ENCODE assay signal across 8 cellular contexts in the genomic region with DNA sequence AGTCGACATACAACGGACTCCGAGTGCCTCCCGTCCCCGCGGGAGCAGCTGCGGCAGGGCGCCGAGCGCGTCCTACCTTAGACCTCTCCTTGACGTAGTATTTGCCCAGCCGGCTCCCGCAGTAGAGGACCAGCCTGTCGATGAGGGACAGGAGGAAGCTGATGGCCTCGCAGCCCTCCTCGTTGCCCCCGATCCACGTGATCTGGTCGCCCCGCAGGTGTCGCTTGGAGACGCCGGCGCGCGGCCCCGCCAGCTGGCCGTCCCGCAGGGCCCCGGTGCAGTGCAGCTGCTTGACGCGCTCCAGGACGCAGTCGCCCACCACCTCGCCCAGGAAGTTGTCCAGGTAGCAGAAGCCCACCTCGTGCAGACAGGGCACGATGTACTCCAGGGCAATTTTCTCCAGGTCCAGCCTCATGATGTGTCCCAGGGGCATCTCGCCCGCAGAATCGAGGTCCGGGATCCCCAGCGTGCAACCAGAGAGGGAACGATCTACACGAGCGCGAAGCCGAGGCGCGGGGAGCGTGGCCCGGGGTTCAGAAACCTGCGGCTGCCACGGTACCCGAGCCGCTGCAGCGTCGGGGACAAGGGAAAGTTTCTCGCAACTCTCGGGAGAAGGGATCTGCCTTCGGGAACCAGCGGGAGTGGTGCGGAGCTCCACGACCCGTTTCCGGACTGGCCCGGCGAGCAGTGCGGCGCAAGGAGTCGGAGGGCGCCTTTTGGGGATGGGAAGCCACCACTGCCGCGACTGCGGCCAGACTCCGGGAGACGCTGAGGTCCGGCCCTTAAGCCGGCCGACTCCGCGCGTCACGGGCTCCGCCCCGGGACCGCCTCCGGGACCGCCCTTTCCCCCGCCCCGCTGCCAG. TPM values are rescaled to one million over a fixed set of nuclear protein-coding genes. Genes with fewer than 3 reads are reported as not detected.
A peak's percentile ranks its signal among the peaks of the same experiment; 100 is the strongest.
DNase-seq lines count a peak whose midpoint lies in the region; ATAC-seq, FAIRE-seq and TF ChIP-seq lines count a peak whose summit lies in the region.

A gene (minus strand): TSS at position 755 of the 863 bp plus-strand sequence. CDS start 322 bp downstream, at position 433.

- peaks cover 13% of the 10 kb centered on the region for H3K27me3 ChIP-seq in ectodermal cell (ENCODE audit: control insufficient read depth, insufficient read depth, low read length, poor library complexity, severe bottlenecking)
- peaks cover 37% of the 10 kb centered on the region for H3K27me3 ChIP-seq in lower lobe of right lung (ENCODE audit: low read depth)

- DNase-seq in A549 (ENCODE audit: low read depth in 1 of 2, low spot score in 1 of 2): peak; percentile 75 to 83
- peak; percentile 91 for DNase-seq in NCI-H2227 (lab: John Stamatoyannopoulos, UW; ENCODE audit: unreplicated experiment)
- peak; percentile 36 to 45 for DNase-seq in activated CD4-positive, alpha-beta T cell treated with anti-CD3 and anti-CD28 coated beads, Interleukin-2, amount 50 U/mL, for 4 hours
- peak; percentile 80 for DNase-seq in lower lobe of right lung
- peak; percentile 17 to 66 (median 28) for DNase-seq in stimulated activated CD4-positive, alpha-beta T cell treated with anti-CD3 and anti-CD28 coated beads, TNF-alpha, amount 100 ng/mL, for 24 hours (ENCODE audit: low read depth in 3 of 3)

- H3K9me3 ChIP-seq in A549 (no peaks in the 10 kb centered on the region), ectodermal cell (ENCODE audit: control insufficient read depth, low read length) (no peaks in the 10 kb centered on the region), lower lobe of right lung (no peaks in the 10 kb centered on the region)

- POLR2A ChIA-PET in A549 (lab: Yijun Ruan, JAX): interaction anchor here (0.6 to 1.8 kb wide), 5 partner anchors 13 to 109 kb away, joined by 3 to 5 read pairs (median 3); no protein-coding TSS in a partner anchor

- no peaks in the 10 kb centered on the region for H3K36me3 ChIP-seq in ectodermal cell (ENCODE audit: control insufficient read depth, insufficient read depth, low read length)
- H3K36me3 ChIP-seq in lower lobe of right lung: no peaks in the 10 kb centered on the region

- FAIRE-seq in A549 (lab: Jason Lieb, UNC): no peak

- intact Hi-C loops in lower lobe of right lung (cut with DNase I): no loop called here

- peak within 1 kb of the TSS; percentile 87 for H3K4me2 ChIP-seq in A549

- H3K27ac ChIP-seq in A549 (peak within 1 kb of the TSS; percentile 76), ectodermal cell (ENCODE audit: insufficient read depth, low read depth, low read length, poor library complexity, severe bottlenecking) (peak within 1 kb of the TSS; percentile 42), lower lobe of right lung (no peak within 1 kb of the TSS)

- TF ChIP-seq POLR2A in A549 (IDR thresholded peaks at IDR 0.05; ENCODE audit: low read length): peak; percentile 100

- H3K4me3 ChIP-seq in A549 (peak within 1 kb of the TSS; percentile 57), ectodermal cell (ENCODE audit: insufficient read depth, low read depth, low read length) (peak within 1 kb of the TSS; percentile 81), lower lobe of right lung (peak within 1 kb of the TSS; percentile 66)

- WGBS in A549 (ENCODE audit: missing lambda C conversion rate): 2% methylated on average over 27 of the region's 91 CpGs
- 0% methylated on average over 91 of the region's 91 CpGs for WGBS in ectodermal cell, 2 experiments

- H3K4me1 ChIP-seq in A549 (peaks cover 8% of the 10 kb centered on the region), ectodermal cell (ENCODE audit: control insufficient read depth, insufficient read depth, low read length) (peaks cover 10% of the 10 kb centered on the region), lower lobe of right lung (peaks cover 18% of the 10 kb centered on the region)

- ATAC-seq in A549: peak; percentile 96 to 99
- ATAC-seq in GM18517 (IDR thresholded peaks at IDR 0.05; ENCODE audit: unreplicated experiment): peak; percentile 50
- ATAC-seq in HG02981 (IDR thresholded peaks at IDR 0.05; ENCODE audit: unreplicated experiment): peak; percentile 75
- ATAC-seq in lower lobe of right lung: peak; percentile 97 to 98

- no peak for TF ChIP-seq RAD21 in A549 (conservative IDR thresholded peaks at IDR 0.05 in 1 of 2, IDR thresholded peaks at IDR 0.05 in 1 of 2)

- no peak for TF ChIP-seq EP300 in A549 (IDR thresholded peaks at IDR 0.05)

- CTCF ChIA-PET in A549 (lab: Yijun Ruan, JAX): interaction anchor here (0.6 to 2.2 kb wide), 9 partner anchors 11 to 148 kb away, joined by 3 to 5 read pairs (median 3); no protein-coding TSS in a partner anchor

- TF ChIP-seq CTCF in A549 (IDR thresholded peaks at IDR 0.05) (no peak), lower lobe of right lung (IDR thresholded peaks at IDR 0.05) (no peak)

TF ChIP-seq in A549, 52 proteins besides CTCF, POLR2A, EP300 and RAD21 (continues in another document):
- TF ChIP-seq, protein P1, sequence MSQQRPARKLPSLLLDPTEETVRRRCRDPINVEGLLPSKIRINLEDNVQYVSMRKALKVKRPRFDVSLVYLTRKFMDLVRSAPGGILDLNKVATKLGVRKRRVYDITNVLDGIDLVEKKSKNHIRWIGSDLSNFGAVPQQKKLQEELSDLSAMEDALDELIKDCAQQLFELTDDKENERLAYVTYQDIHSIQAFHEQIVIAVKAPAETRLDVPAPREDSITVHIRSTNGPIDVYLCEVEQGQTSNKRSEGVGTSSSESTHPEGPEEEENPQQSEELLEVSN (IDR thresholded peaks at IDR 0.05; ENCODE audit: borderline replicate concordance, low read depth): peak; percentile 85
- TF ChIP-seq, protein P2, sequence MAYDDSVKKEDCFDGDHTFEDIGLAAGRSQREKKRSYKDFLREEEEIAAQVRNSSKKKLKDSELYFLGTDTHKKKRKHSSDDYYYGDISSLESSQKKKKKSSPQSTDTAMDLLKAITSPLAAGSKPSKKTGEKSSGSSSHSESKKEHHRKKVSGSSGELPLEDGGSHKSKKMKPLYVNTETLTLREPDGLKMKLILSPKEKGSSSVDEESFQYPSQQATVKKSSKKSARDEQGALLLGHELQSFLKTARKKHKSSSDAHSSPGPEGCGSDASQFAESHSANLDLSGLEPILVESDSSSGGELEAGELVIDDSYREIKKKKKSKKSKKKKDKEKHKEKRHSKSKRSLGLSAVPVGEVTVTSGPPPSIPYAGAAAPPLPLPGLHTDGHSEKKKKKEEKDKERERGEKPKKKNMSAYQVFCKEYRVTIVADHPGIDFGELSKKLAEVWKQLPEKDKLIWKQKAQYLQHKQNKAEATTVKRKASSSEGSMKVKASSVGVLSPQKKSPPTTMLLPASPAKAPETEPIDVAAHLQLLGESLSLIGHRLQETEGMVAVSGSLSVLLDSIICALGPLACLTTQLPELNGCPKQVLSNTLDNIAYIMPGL (CRISPR knock-in tag; IDR thresholded peaks at IDR 0.05; ENCODE audit: borderline replicate concordance): no peak
- TF ChIP-seq CHD2 (IDR thresholded peaks at IDR 0.05; ENCODE audit: low read length, partially characterized antibody) (peak; percentile 60), KDM1A (IDR thresholded peaks at IDR 0.05; ENCODE audit: low read depth) (no peak), HDAC2 (IDR thresholded peaks at IDR 0.05) (peak; percentile 56; the same call in 1 of the 2 replicates)
- TF ChIP-seq, protein P3, sequence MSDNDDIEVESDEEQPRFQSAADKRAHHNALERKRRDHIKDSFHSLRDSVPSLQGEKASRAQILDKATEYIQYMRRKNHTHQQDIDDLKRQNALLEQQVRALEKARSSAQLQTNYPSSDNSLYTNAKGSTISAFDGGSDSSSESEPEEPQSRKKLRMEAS (IDR thresholded peaks at IDR 0.05): peak; percentile 82
- TF ChIP-seq, protein P4, sequence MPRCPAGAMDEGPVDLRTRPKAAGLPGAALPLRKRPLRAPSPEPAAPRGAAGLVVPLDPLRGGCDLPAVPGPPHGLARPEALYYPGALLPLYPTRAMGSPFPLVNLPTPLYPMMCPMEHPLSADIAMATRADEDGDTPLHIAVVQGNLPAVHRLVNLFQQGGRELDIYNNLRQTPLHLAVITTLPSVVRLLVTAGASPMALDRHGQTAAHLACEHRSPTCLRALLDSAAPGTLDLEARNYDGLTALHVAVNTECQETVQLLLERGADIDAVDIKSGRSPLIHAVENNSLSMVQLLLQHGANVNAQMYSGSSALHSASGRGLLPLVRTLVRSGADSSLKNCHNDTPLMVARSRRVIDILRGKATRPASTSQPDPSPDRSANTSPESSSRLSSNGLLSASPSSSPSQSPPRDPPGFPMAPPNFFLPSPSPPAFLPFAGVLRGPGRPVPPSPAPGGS (IDR thresholded peaks at IDR 0.05): peak; percentile 77; the same call in 2 of the 3 replicates
- TF ChIP-seq, protein P5, sequence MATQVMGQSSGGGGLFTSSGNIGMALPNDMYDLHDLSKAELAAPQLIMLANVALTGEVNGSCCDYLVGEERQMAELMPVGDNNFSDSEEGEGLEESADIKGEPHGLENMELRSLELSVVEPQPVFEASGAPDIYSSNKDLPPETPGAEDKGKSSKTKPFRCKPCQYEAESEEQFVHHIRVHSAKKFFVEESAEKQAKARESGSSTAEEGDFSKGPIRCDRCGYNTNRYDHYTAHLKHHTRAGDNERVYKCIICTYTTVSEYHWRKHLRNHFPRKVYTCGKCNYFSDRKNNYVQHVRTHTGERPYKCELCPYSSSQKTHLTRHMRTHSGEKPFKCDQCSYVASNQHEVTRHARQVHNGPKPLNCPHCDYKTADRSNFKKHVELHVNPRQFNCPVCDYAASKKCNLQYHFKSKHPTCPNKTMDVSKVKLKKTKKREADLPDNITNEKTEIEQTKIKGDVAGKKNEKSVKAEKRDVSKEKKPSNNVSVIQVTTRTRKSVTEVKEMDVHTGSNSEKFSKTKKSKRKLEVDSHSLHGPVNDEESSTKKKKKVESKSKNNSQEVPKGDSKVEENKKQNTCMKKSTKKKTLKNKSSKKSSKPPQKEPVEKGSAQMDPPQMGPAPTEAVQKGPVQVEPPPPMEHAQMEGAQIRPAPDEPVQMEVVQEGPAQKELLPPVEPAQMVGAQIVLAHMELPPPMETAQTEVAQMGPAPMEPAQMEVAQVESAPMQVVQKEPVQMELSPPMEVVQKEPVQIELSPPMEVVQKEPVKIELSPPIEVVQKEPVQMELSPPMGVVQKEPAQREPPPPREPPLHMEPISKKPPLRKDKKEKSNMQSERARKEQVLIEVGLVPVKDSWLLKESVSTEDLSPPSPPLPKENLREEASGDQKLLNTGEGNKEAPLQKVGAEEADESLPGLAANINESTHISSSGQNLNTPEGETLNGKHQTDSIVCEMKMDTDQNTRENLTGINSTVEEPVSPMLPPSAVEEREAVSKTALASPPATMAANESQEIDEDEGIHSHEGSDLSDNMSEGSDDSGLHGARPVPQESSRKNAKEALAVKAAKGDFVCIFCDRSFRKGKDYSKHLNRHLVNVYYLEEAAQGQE (IDR thresholded peaks at IDR 0.05): peak; percentile 76

RNA-seq across cellular contexts. Expression of the gene that starts here (rescaled TPM):
- polyA plus RNA-seq in A549 (2011; rRNA removed): 15.4 and 27.7 TPM in 2 replicates
- polyA plus RNA-seq in A549 (2012; cell fraction: cytosol; rRNA removed): 2.1 and 2.8 TPM in 2 replicates
- 2.4 TPM in 2 replicates for polyA plus RNA-seq in A549 (2012; cell fraction: nucleus; rRNA removed)
- polyA plus RNA-seq in A549 (2017; fragmentation: RNase III; extraction: RNeasy Plus Mini Kit Qiagen cat#74134 plus additional on column Dnase treatment): 3.4 to 3.8 TPM (median 3.5 TPM) in 3 replicates
- polyA minus RNA-seq in A549 (2011; rRNA and poly(A)+ RNA removed): 12.2 and 16.1 TPM in 2 replicates
- polyA plus RNA-seq in ectodermal cell (2013, experiment 1 of 4): 60.2 TPM
- polyA plus RNA-seq in ectodermal cell (2013, experiment 2 of 4): 100 TPM
- polyA plus RNA-seq in ectodermal cell (2013, experiment 3 of 4): 57.0 TPM
- polyA plus RNA-seq in ectodermal cell (2013, experiment 4 of 4): 74.9 TPM
- total RNA-seq in lower lobe of right lung: 10.5 TPM

Comparison
In these comparisons a context has a peak if more than half of its experiments do, and no peak if none do; other contexts are left out.
1. DNase-seq: peak in every context shown above with its lines; median percentile 91 in NCI-H2227; 80 in lower lobe of right lung; 79 in A549; 40 in activated CD4-positive, alpha-beta T cell treated with anti-CD3 and anti-CD28 coated beads, Interleukin-2, amount 50 U/mL, for 4 hours; 28 in stimulated activated CD4-positive, alpha-beta T cell treated with anti-CD3 and anti-CD28 coated beads, TNF-alpha, amount 100 ng/mL, for 24 hours.